In the genomic region with DNA sequence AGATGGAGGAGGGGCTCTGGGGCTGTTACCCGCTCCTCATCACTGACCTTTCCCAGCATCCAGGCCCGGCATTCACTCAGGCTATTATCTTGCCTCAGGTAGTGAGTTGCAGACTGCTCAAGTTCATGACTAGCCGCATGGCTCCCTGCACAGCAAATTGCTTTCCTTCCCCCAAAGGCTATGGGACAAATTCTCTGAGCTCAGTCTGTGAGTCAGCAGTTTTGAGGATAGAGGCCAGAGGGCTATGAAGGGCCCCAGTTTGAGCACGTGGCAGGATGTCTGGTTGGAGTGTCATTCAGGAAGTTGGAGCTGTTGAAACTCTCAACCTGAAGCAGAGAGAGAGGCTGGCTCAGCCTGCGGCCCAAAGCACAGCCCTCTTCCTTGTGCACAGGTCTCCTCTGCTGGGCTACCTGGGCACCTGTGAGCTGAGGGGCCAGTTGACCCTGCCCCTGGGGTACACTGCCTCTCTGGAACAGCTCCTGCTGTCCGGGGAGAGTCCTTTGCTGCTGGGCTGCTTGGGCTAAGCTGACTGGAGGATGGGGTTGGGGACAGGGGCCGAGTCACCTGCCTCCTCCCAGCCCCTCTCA, we compare ENCODE assay signal across 8 cellular contexts. TPM values are rescaled to one million over a fixed set of nuclear protein-coding genes. Genes with fewer than 3 reads are reported as not detected.
DNase-seq lines count a peak whose midpoint lies in the region; ATAC-seq, FAIRE-seq and TF ChIP-seq lines count a peak whose summit lies in the region.

No MANE protein-coding gene starts in this region.

- ATAC-seq in A549, result peak; percentile 49 to 83
- ATAC-seq in GM18502 (IDR thresholded peaks at IDR 0.05; ENCODE audit: poor library complexity, unreplicated experiment), result peak; percentile 71
- ATAC-seq in HG03064 (IDR thresholded peaks at IDR 0.05; ENCODE audit: low read depth, unreplicated experiment), result peak; percentile 79
- peak; percentile 83 for ATAC-seq in SK-N-SH treated with all-trans-retinoic acid at 6 μM for 48 hours
- ATAC-seq in naive thymus-derived CD4-positive, alpha-beta T cell, result peak; percentile 94

- no peak for TF ChIP-seq EP300 in A549 (IDR thresholded peaks at IDR 0.05)

- H3K27ac ChIP-seq in A549 (peak overlapping the region; percentile 54 to 81), epithelial cell of prostate (peak overlapping the region; percentile 67)
- H3K27ac ChIP-seq in naive thymus-derived CD4-positive, alpha-beta T cell (ENCODE audit: low read depth, low read length), result no peak overlapping the region

- H3K4me2 ChIP-seq in A549, result peak overlapping the region; percentile 31

- H3K9me3 Mint-ChIP-seq in naive thymus-derived CD4-positive, alpha-beta T cell, result no peaks in the 10 kb centered on the region

- peak overlapping the region in 1 of 10 donors; percentile 73 for H3K4me3 Mint-ChIP-seq in naive thymus-derived CD4-positive, alpha-beta T cell

- POLR2A ChIA-PET in A549 (lab: Yijun Ruan, JAX), result no interaction called here
- POLR2A ChIA-PET in naive thymus-derived CD4-positive, alpha-beta T cell (lab: Charles Lee), result interaction anchor here (0.9 kb wide), 1 partner anchor 239 kb away, joined by 4 read pairs; no protein-coding TSS in a partner anchor

- no peak overlapping the region for H3K4me3 ChIP-seq in A549
- H3K4me3 ChIP-seq in naive thymus-derived CD4-positive, alpha-beta T cell (ENCODE audit: low read length), result no peak overlapping the region

- DNase-seq in A549 (ENCODE audit: low read depth in 1 of 2, low spot score in 1 of 2) (peak in 1 of 2 experiments; percentile 68), epithelial cell of prostate (ENCODE audit: low read depth, low spot score) (peak; percentile 73), cortex of kidney (lab: John Stamatoyannopoulos, UW) (no peak), NCI-H526 (lab: John Stamatoyannopoulos, UW) (no peak)
- DNase-seq in naive thymus-derived CD4-positive, alpha-beta T cell, result peak in 1 of 9 donors; percentile 46

- peaks cover 8 to 31% (median 11%) of the 10 kb centered on the region in 7 donors for H3K4me1 Mint-ChIP-seq in naive thymus-derived CD4-positive, alpha-beta T cell

- H3K36me3 Mint-ChIP-seq in naive thymus-derived CD4-positive, alpha-beta T cell, result peaks cover 0 to 49% (median 16%) of the 10 kb centered on the region in 5 donors

- no peak for TF ChIP-seq CTCF in A549 (IDR thresholded peaks at IDR 0.05)

- CTCF ChIA-PET in A549 (lab: Yijun Ruan, JAX), result interaction anchor here (0.8 to 4.6 kb wide), 5 partner anchors 11 to 821 kb away, joined by 3 to 36 read pairs (median 5); no protein-coding TSS in a partner anchor
- CTCF ChIA-PET in naive thymus-derived CD4-positive, alpha-beta T cell (lab: Charles Lee), result interaction anchor here (1.0 to 1.2 kb wide), 2 partner anchors 71 to 780 kb away, joined by 3 read pairs; no protein-coding TSS in a partner anchor

- peaks cover 19% of the 10 kb centered on the region for H3K4me1 ChIP-seq in A549
- peaks cover 0 to 3% of the 10 kb centered on the region in 2 donors for H3K4me1 ChIP-seq in naive thymus-derived CD4-positive, alpha-beta T cell (ENCODE audit: control insufficient read depth in 2 of 2, insufficient read depth in 2 of 2, low read length in 2 of 2)

- peaks cover 0 to 16% (median 0%) of the 10 kb centered on the region in 3 experiments for H3K36me3 ChIP-seq in naive thymus-derived CD4-positive, alpha-beta T cell (ENCODE audit: control insufficient read depth in 2 of 3, insufficient read depth in 3 of 3, low read length in 3 of 3)

- 69% methylated on average over 7 of the region's 7 CpGs for WGBS in A549 (ENCODE audit: missing lambda C conversion rate)

- H3K27me3 ChIP-seq in naive thymus-derived CD4-positive, alpha-beta T cell (ENCODE audit: control insufficient read depth in 2 of 2, insufficient read depth in 2 of 2, low read length in 2 of 2), result no peaks in the 10 kb centered on the region

- intact Hi-C loops in naive thymus-derived CD4-positive, alpha-beta T cell (cut with micrococcal nuclease), result loop anchor here in 1 of 2 donors (1.0 kb wide), 1 partner anchor 192 kb away; no protein-coding TSS in a partner anchor

- no peaks in the 10 kb centered on the region for H3K9me3 ChIP-seq in A549
- no peaks in the 10 kb centered on the region for H3K9me3 ChIP-seq in naive thymus-derived CD4-positive, alpha-beta T cell (ENCODE audit: control insufficient read depth in 2 of 3, low read length in 3 of 3)

- TF ChIP-seq RAD21 in A549 (conservative IDR thresholded peaks at IDR 0.05 in 1 of 2, IDR thresholded peaks at IDR 0.05 in 1 of 2), result no peak

- H3K27ac Mint-ChIP-seq in naive thymus-derived CD4-positive, alpha-beta T cell, result peak overlapping the region in 3 of 9 donors; percentile 18 to 91 (median 46)

- no peak for FAIRE-seq in A549 (lab: Jason Lieb, UNC)

- no peaks in the 10 kb centered on the region for H3K27me3 Mint-ChIP-seq in naive thymus-derived CD4-positive, alpha-beta T cell

- no peak for TF ChIP-seq POLR2A in A549 (IDR thresholded peaks at IDR 0.05; ENCODE audit: low read length)

TF ChIP-seq in A549, 52 proteins besides CTCF, POLR2A, EP300 and RAD21:
- TF ChIP-seq HOXB5 (CRISPR knock-in tag; IDR thresholded peaks at IDR 0.05) (0 out of 2 replicates have a peak, but pooled peaks have one; percentile 28), MAFK (IDR thresholded peaks at IDR 0.05; ENCODE audit: partially characterized antibody) (peak; percentile 96), FOSL2 (IDR thresholded peaks at IDR 0.05) (no peak), FOSL2 (CRISPR knock-in tag; IDR thresholded peaks at IDR 0.05) (0 out of 2 replicates have a peak, but pooled peaks have one; percentile 4), SREBF2 (IDR thresholded peaks at IDR 0.05) (no peak), NFE2L2 (conservative IDR thresholded peaks at IDR 0.05; ENCODE audit: low read length) (peak; percentile 48; the same call in 1 of the 2 replicates)
- TF ChIP-seq, protein P1, sequence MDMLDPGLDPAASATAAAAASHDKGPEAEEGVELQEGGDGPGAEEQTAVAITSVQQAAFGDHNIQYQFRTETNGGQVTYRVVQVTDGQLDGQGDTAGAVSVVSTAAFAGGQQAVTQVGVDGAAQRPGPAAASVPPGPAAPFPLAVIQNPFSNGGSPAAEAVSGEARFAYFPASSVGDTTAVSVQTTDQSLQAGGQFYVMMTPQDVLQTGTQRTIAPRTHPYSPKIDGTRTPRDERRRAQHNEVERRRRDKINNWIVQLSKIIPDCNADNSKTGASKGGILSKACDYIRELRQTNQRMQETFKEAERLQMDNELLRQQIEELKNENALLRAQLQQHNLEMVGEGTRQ (IDR thresholded peaks at IDR 0.05), result peak; percentile 31; the same call in 1 of the 2 replicates
- TF ChIP-seq, protein P2, sequence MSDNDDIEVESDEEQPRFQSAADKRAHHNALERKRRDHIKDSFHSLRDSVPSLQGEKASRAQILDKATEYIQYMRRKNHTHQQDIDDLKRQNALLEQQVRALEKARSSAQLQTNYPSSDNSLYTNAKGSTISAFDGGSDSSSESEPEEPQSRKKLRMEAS (IDR thresholded peaks at IDR 0.05), result peak; percentile 84
- TF ChIP-seq, protein P3, sequence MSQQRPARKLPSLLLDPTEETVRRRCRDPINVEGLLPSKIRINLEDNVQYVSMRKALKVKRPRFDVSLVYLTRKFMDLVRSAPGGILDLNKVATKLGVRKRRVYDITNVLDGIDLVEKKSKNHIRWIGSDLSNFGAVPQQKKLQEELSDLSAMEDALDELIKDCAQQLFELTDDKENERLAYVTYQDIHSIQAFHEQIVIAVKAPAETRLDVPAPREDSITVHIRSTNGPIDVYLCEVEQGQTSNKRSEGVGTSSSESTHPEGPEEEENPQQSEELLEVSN (IDR thresholded peaks at IDR 0.05; ENCODE audit: borderline replicate concordance, low read depth), result no peak
TF ChIP-seq in A549: peak in this region for 6.

TF ChIP-seq in SK-N-SH treated with all-trans-retinoic acid at 6 μM for 48 hours, 23 proteins besides CTCF, POLR2A, EP300 and RAD21 (continues in another document):
- TF ChIP-seq, protein P4, sequence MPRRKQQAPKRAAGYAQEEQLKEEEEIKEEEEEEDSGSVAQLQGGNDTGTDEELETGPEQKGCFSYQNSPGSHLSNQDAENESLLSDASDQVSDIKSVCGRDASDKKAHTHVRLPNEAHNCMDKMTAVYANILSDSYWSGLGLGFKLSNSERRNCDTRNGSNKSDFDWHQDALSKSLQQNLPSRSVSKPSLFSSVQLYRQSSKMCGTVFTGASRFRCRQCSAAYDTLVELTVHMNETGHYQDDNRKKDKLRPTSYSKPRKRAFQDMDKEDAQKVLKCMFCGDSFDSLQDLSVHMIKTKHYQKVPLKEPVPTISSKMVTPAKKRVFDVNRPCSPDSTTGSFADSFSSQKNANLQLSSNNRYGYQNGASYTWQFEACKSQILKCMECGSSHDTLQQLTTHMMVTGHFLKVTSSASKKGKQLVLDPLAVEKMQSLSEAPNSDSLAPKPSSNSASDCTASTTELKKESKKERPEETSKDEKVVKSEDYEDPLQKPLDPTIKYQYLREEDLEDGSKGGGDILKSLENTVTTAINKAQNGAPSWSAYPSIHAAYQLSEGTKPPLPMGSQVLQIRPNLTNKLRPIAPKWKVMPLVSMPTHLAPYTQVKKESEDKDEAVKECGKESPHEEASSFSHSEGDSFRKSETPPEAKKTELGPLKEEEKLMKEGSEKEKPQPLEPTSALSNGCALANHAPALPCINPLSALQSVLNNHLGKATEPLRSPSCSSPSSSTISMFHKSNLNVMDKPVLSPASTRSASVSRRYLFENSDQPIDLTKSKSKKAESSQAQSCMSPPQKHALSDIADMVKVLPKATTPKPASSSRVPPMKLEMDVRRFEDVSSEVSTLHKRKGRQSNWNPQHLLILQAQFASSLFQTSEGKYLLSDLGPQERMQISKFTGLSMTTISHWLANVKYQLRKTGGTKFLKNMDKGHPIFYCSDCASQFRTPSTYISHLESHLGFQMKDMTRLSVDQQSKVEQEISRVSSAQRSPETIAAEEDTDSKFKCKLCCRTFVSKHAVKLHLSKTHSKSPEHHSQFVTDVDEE (CRISPR knock-in tag; IDR thresholded peaks at IDR 0.05), result no peak
- no peak for TF ChIP-seq ZNF70 (CRISPR knock-in tag; IDR thresholded peaks at IDR 0.05)
- no peak for TF ChIP-seq TOX (CRISPR knock-in tag; IDR thresholded peaks at IDR 0.05; ENCODE audit: borderline replicate concordance)
- TF ChIP-seq ZFP30 (CRISPR knock-in tag; IDR thresholded peaks at IDR 0.05), result no peak
- TF ChIP-seq GLIS3 (CRISPR knock-in tag; IDR thresholded peaks at IDR 0.05), result no peak
- TF ChIP-seq OSR1 (CRISPR knock-in tag; IDR thresholded peaks at IDR 0.05), result no peak

RNA-seq across cellular contexts. Expression of a gene that starts 7.9 kb away (rescaled TPM):
- polyA plus RNA-seq in A549 (2011; rRNA removed) (31.8 and 31.9 TPM in 2 replicates), A549 (2017; fragmentation: RNase III; extraction: RNeasy Plus Mini Kit Qiagen cat#74134 plus additional on column Dnase treatment) (27.3 to 32.9 TPM (median 27.6 TPM) in 3 replicates)
- polyA plus RNA-seq in A549 (2012; cell fraction: cytosol; rRNA removed), result 34.9 and 37.7 TPM in 2 replicates
- 36.1 and 37.1 TPM in 2 replicates for polyA plus RNA-seq in A549 (2012; cell fraction: nucleus; rRNA removed)
- polyA minus RNA-seq in A549 (2011; rRNA and poly(A)+ RNA removed), result 66.2 and 77.1 TPM in 2 replicates
- 10 to 100 TPM in 2 of 5 experiments, 1 to 10 TPM in 3; 4.8 to 58.3 (median 8.1) TPM for total RNA-seq in naive thymus-derived CD4-positive, alpha-beta T cell
- 1 to 10 TPM; 4.8 to 5.7 TPM for polyA plus RNA-seq in naive thymus-derived CD4-positive, alpha-beta T cell

Comparison
In these comparisons a context has a peak if more than half of its experiments do, and no peak if none do; other contexts are left out.
1. RNA of a gene that starts 7.9 kb away (polyA plus RNA-seq): 27.3 to 37.7 TPM in A549; 4.8 to 5.7 TPM in naive thymus-derived CD4-positive, alpha-beta T cell; every median in the first group is over 4 times any median in the second.
2. Peak in every context shown above with its lines, with median percentiles within 50 percentile points of each other: ATAC-seq.